In genomic region chr10:132263866-132264265, GRCh38 we compare ENCODE assay signal across 25 cellular contexts.
"Had no signal": no experiment of that assay in that cellular context is flagged by ENCODE, and none has a peak within 500 bp of the region (broad histone marks: within the 10 kb centered on the region; RNA-seq: fewer than 3 reads in every experiment).

No MANE protein-coding gene starts in this region.

- H3K27me3 Mint-ChIP-seq: activated naive CD4-positive, alpha-beta T cell treated with anti-CD3 and anti-CD28 coated beads, Interleukin-2, amount 50 U/mL, for 24 hours; dendritic cell treated with granulocyte-macrophage colony-stimulating factor and Interleukin-4, amounts not matched to agents 40 ng/mL and 50 ng/mL, for 4 days; naive thymus-derived CD4-positive, alpha-beta T cell; stimulated activated memory B cell treated with anti-CD40 and anti-IgM and Interleukin-4, amounts not matched to agents 10 μg/mL and 1 μg/mL and 100 μg/mL, for 72 hours had no signal

- H3K4me1 ChIP-seq: ascending aorta, breast epithelium, gastrocnemius medialis had no signal

- H3K27me3 ChIP-seq: ascending aorta, breast epithelium, gastrocnemius medialis, ovary, testis, upper lobe of right lung had no signal

- H3K4me1 Mint-ChIP-seq: stimulated activated memory B cell treated with anti-CD40 and anti-IgM and Interleukin-4, amounts not matched to agents 10 μg/mL and 1 μg/mL and 100 μg/mL, for 72 hours had no signal

- H3K9me3 ChIP-seq: ascending aorta, breast epithelium, gastrocnemius medialis, heart right ventricle, ovary, testis, upper lobe of right lung had no signal

- H3K36me3 ChIP-seq: ascending aorta, breast epithelium, gastrocnemius medialis, heart right ventricle, ovary, upper lobe of right lung had no signal

- H3K27ac ChIP-seq: ascending aorta, breast epithelium, gastrocnemius medialis, heart right ventricle, ovary, testis, upper lobe of right lung had no signal

- H3K4me3 ChIP-seq: ascending aorta, breast epithelium, gastrocnemius medialis, heart right ventricle, ovary, smooth muscle cell, testis, upper lobe of right lung had no signal

- H3K9me3 Mint-ChIP-seq: activated naive CD4-positive, alpha-beta T cell treated with anti-CD3 and anti-CD28 coated beads, Interleukin-2, amount 50 U/mL, for 24 hours; dendritic cell treated with granulocyte-macrophage colony-stimulating factor and Interleukin-4, amounts not matched to agents 40 ng/mL and 50 ng/mL, for 4 days; immature natural killer cell had no signal

- H3K4me2 ChIP-seq: smooth muscle cell had no signal

- H3K36me3 Mint-ChIP-seq: activated naive CD4-positive, alpha-beta T cell treated with anti-CD3 and anti-CD28 coated beads, Interleukin-2, amount 50 U/mL, for 24 hours; immature natural killer cell; naive thymus-derived CD4-positive, alpha-beta T cell; stimulated activated memory B cell treated with anti-CD40 and anti-IgM and Interleukin-4, amounts not matched to agents 10 μg/mL and 1 μg/mL and 100 μg/mL, for 72 hours had no signal

- ATAC-seq: activated T-cell treated with anti-CD3 and anti-CD28 coated beads, Interleukin-2, amount 50 U/mL, for 72 hours; esophagus mucosa; gastrocnemius medialis; naive thymus-derived CD4-positive, alpha-beta T cell; sciatic nerve; stimulated activated memory B cell treated with anti-CD40 and anti-IgM and Interleukin-4, amounts not matched to agents 10 μg/mL and 1 μg/mL and 100 μg/mL, for 72 hours; upper lobe of right lung had no signal

- H3K4me3 Mint-ChIP-seq: activated naive CD4-positive, alpha-beta T cell treated with anti-CD3 and anti-CD28 coated beads, Interleukin-2, amount 50 U/mL, for 24 hours; activated T-cell treated with anti-CD3 and anti-CD28 coated beads, Interleukin-2, amount 50 U/mL, for 72 hours; dendritic cell treated with granulocyte-macrophage colony-stimulating factor and Interleukin-4, amounts not matched to agents 40 ng/mL and 50 ng/mL, for 4 days; immature natural killer cell; naive thymus-derived CD4-positive, alpha-beta T cell; stimulated activated memory B cell treated with anti-CD40 and anti-IgM and Interleukin-4, amounts not matched to agents 10 μg/mL and 1 μg/mL and 100 μg/mL, for 72 hours had no signal

- H3K27ac Mint-ChIP-seq: activated naive CD4-positive, alpha-beta T cell treated with anti-CD3 and anti-CD28 coated beads, Interleukin-2, amount 50 U/mL, for 24 hours; activated T-cell treated with anti-CD3 and anti-CD28 coated beads, Interleukin-2, amount 50 U/mL, for 72 hours; dendritic cell treated with granulocyte-macrophage colony-stimulating factor and Interleukin-4, amounts not matched to agents 40 ng/mL and 50 ng/mL, for 4 days; immature natural killer cell; stimulated activated memory B cell treated with anti-CD40 and anti-IgM and Interleukin-4, amounts not matched to agents 10 μg/mL and 1 μg/mL and 100 μg/mL, for 72 hours had no signal

- DNase-seq: activated CD4-positive, alpha-beta T cell treated with anti-CD3 and anti-CD28 coated beads, Interleukin-2, amount 50 U/mL, for 1 hour; activated CD8-positive, alpha-beta memory T cell treated with anti-CD3 and anti-CD28 coated beads for 24 hours; activated CD8-positive, alpha-beta memory T cell treated with anti-CD3 and anti-CD28 coated beads, Interleukin-2, amount 50 U/mL, for 48 hours; activated effector memory CD4-positive, alpha-beta T cell treated with anti-CD3 and anti-CD28 coated beads, Interleukin-2, amount 50 U/mL, for 16 hours; activated T-cell treated with anti-CD3 and anti-CD28 coated beads, Interleukin-2, amount 50 U/mL, for 72 hours; cerebellar nuclear complex; effector CD8-positive, alpha-beta T cell; gastrocnemius medialis; immature natural killer cell; mesendoderm; naive thymus-derived CD4-positive, alpha-beta T cell; stimulated activated CD4-positive, alpha-beta T cell treated with anti-CD3 and anti-CD28 coated beads, Interleukin-4, amount 100 ng/mL, for 24 hours; T-helper 9 cell; testis; upper lobe of right lung had no signal
